In genomic region chr10:49538381-49539319, GRCh38 we compare ENCODE assay signal across 1 cellular context.
TF ChIP-seq lines count a peak whose summit lies in the region.

Gene ERCC6, minus strand, starts transcription at chr10:49539121.

TF ChIP-seq in K562, 482 proteins besides CTCF, POLR2A, EP300 and RAD21 (continued from another document and continues in another):
- peak; percentile 78 for TF ChIP-seq REST (CRISPR knock-in tag; IDR thresholded peaks at IDR 0.05; ENCODE audit: low read depth)
- peak; percentile 88 for TF ChIP-seq CHD4 (IDR thresholded peaks at IDR 0.05; ENCODE audit: insufficient read depth, insufficient replicate concordance, low read depth, low read length, poor library complexity, severe bottlenecking)
- TF ChIP-seq, protein P1, sequence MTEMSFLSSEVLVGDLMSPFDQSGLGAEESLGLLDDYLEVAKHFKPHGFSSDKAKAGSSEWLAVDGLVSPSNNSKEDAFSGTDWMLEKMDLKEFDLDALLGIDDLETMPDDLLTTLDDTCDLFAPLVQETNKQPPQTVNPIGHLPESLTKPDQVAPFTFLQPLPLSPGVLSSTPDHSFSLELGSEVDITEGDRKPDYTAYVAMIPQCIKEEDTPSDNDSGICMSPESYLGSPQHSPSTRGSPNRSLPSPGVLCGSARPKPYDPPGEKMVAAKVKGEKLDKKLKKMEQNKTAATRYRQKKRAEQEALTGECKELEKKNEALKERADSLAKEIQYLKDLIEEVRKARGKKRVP (CRISPR knock-in tag; IDR thresholded peaks at IDR 0.05): no peak
- no peak for TF ChIP-seq SLC30A9 (CRISPR knock-in tag; IDR thresholded peaks at IDR 0.05)
- no peak for TF ChIP-seq SMAD1 (IDR thresholded peaks at IDR 0.05; ENCODE audit: low read depth, low read length, partially characterized antibody)
- TF ChIP-seq, protein P2, sequence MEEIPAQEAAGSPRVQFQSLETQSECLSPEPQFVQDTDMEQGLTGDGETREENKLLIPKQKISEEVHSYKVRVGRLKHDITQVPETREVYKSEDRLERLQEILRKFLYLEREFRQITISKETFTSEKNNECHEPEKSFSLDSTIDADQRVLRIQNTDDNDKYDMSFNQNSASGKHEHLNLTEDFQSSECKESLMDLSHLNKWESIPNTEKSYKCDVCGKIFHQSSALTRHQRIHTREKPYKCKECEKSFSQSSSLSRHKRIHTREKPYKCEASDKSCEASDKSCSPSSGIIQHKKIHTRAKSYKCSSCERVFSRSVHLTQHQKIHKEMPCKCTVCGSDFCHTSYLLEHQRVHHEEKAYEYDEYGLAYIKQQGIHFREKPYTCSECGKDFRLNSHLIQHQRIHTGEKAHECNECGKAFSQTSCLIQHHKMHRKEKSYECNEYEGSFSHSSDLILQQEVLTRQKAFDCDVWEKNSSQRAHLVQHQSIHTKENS (CRISPR knock-in tag; IDR thresholded peaks at IDR 0.05): no peak
- no peak for TF ChIP-seq ZNF384 (IDR thresholded peaks at IDR 0.05; ENCODE audit: low read depth, low read length)
- no peak for TF ChIP-seq CEBPB (tag; IDR thresholded peaks at IDR 0.05)
- TF ChIP-seq USF1 (CRISPR knock-in tag; IDR thresholded peaks at IDR 0.05): peak; percentile 97
- TF ChIP-seq ZSCAN32 (CRISPR knock-in tag; IDR thresholded peaks at IDR 0.05): no peak
- no peak for TF ChIP-seq STAT5A (IDR thresholded peaks at IDR 0.05; ENCODE audit: borderline replicate concordance, low read length)
- no peak for TF ChIP-seq XRCC4 (IDR thresholded peaks at IDR 0.05; ENCODE audit: extremely low read depth, insufficient read depth, insufficient read length)
- no peak for TF ChIP-seq PRPF4 (IDR thresholded peaks at IDR 0.05; ENCODE audit: insufficient read depth, low read depth, low read length, poor library complexity, severe bottlenecking)
- no peak for TF ChIP-seq HINFP (tag; conservative IDR thresholded peaks at IDR 0.05; ENCODE audit: low read depth)
- no peak for TF ChIP-seq RBM34 (IDR thresholded peaks at IDR 0.05; ENCODE audit: borderline replicate concordance, insufficient read depth, low read length)
- no peak for TF ChIP-seq CC2D1A (IDR thresholded peaks at IDR 0.05)
- peak; percentile 78; the same call in 1 of the 2 replicates for TF ChIP-seq EP400 (IDR thresholded peaks at IDR 0.05)
- no peak for TF ChIP-seq DDX20 (tag; IDR thresholded peaks at IDR 0.05; ENCODE audit: low read depth)
- TF ChIP-seq POLR3A (IDR thresholded peaks at IDR 0.05; ENCODE audit: borderline replicate concordance, extremely low read depth, insufficient read depth, insufficient read length): no peak
- peak; percentile 82 for TF ChIP-seq KDM5B (IDR thresholded peaks at IDR 0.05; ENCODE audit: insufficient replicate concordance, low read depth, low read length)
- no peak for TF ChIP-seq ZZZ3 (IDR thresholded peaks at IDR 0.05)
- peak; percentile 87 for TF ChIP-seq ETV5 (CRISPR knock-in tag; IDR thresholded peaks at IDR 0.05; ENCODE audit: low read depth)
- no peak for TF ChIP-seq PTTG1 (tag; IDR thresholded peaks at IDR 0.05; ENCODE audit: low read depth)
- TF ChIP-seq CHAMP1 (IDR thresholded peaks at IDR 0.05): no peak
- peak; percentile 27; the same call in 1 of the 2 replicates for TF ChIP-seq HSF4 (CRISPR knock-in tag; IDR thresholded peaks at IDR 0.05; ENCODE audit: borderline replicate concordance)
- TF ChIP-seq, protein P3, sequence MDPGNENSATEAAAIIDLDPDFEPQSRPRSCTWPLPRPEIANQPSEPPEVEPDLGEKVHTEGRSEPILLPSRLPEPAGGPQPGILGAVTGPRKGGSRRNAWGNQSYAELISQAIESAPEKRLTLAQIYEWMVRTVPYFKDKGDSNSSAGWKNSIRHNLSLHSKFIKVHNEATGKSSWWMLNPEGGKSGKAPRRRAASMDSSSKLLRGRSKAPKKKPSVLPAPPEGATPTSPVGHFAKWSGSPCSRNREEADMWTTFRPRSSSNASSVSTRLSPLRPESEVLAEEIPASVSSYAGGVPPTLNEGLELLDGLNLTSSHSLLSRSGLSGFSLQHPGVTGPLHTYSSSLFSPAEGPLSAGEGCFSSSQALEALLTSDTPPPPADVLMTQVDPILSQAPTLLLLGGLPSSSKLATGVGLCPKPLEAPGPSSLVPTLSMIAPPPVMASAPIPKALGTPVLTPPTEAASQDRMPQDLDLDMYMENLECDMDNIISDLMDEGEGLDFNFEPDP (CRISPR knock-in tag; IDR thresholded peaks at IDR 0.05): no peak
- TF ChIP-seq SETDB1 (IDR thresholded peaks at IDR 0.05; ENCODE audit: low read length): no peak
- TF ChIP-seq, protein P4, sequence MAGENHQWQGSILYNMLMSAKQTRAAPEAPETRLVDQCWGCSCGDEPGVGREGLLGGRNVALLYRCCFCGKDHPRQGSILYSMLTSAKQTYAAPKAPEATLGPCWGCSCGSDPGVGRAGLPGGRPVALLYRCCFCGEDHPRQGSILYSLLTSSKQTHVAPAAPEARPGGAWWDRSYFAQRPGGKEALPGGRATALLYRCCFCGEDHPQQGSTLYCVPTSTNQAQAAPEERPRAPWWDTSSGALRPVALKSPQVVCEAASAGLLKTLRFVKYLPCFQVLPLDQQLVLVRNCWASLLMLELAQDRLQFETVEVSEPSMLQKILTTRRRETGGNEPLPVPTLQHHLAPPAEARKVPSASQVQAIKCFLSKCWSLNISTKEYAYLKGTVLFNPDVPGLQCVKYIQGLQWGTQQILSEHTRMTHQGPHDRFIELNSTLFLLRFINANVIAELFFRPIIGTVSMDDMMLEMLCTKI (IDR thresholded peaks at IDR 0.05; ENCODE audit: partially characterized antibody): no peak
- TF ChIP-seq MAFF (IDR thresholded peaks at IDR 0.05; ENCODE audit: low read length): no peak
- no peak for TF ChIP-seq MYNN (IDR thresholded peaks at IDR 0.05)
- TF ChIP-seq MYNN (CRISPR knock-in tag; IDR thresholded peaks at IDR 0.05): no peak
- no peak for TF ChIP-seq SMARCC2 (IDR thresholded peaks at IDR 0.05; ENCODE audit: low read depth)
- no peak for TF ChIP-seq ZNF696 (CRISPR knock-in tag; conservative IDR thresholded peaks at IDR 0.05)
- TF ChIP-seq FOXA3 (CRISPR knock-in tag; conservative IDR thresholded peaks at IDR 0.05 in 1 of 2, IDR thresholded peaks at IDR 0.05 in 1 of 2): no peak
- TF ChIP-seq, protein P5, sequence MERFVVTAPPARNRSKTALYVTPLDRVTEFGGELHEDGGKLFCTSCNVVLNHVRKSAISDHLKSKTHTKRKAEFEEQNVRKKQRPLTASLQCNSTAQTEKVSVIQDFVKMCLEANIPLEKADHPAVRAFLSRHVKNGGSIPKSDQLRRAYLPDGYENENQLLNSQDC (CRISPR knock-in tag; IDR thresholded peaks at IDR 0.05): peak; percentile 70; the same call in 1 of the 2 replicates
- TF ChIP-seq, protein P6, sequence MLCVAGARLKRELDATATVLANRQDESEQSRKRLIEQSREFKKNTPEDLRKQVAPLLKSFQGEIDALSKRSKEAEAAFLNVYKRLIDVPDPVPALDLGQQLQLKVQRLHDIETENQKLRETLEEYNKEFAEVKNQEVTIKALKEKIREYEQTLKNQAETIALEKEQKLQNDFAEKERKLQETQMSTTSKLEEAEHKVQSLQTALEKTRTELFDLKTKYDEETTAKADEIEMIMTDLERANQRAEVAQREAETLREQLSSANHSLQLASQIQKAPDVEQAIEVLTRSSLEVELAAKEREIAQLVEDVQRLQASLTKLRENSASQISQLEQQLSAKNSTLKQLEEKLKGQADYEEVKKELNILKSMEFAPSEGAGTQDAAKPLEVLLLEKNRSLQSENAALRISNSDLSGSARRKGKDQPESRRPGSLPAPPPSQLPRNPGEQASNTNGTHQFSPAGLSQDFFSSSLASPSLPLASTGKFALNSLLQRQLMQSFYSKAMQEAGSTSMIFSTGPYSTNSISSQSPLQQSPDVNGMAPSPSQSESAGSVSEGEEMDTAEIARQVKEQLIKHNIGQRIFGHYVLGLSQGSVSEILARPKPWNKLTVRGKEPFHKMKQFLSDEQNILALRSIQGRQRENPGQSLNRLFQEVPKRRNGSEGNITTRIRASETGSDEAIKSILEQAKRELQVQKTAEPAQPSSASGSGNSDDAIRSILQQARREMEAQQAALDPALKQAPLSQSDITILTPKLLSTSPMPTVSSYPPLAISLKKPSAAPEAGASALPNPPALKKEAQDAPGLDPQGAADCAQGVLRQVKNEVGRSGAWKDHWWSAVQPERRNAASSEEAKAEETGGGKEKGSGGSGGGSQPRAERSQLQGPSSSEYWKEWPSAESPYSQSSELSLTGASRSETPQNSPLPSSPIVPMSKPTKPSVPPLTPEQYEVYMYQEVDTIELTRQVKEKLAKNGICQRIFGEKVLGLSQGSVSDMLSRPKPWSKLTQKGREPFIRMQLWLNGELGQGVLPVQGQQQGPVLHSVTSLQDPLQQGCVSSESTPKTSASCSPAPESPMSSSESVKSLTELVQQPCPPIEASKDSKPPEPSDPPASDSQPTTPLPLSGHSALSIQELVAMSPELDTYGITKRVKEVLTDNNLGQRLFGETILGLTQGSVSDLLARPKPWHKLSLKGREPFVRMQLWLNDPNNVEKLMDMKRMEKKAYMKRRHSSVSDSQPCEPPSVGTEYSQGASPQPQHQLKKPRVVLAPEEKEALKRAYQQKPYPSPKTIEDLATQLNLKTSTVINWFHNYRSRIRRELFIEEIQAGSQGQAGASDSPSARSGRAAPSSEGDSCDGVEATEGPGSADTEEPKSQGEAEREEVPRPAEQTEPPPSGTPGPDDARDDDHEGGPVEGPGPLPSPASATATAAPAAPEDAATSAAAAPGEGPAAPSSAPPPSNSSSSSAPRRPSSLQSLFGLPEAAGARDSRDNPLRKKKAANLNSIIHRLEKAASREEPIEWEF (CRISPR knock-in tag; IDR thresholded peaks at IDR 0.05): no peak
- TF ChIP-seq ZNF561 (CRISPR knock-in tag; conservative IDR thresholded peaks at IDR 0.05): no peak
- no peak for TF ChIP-seq EWSR1 (IDR thresholded peaks at IDR 0.05; ENCODE audit: borderline replicate concordance, low read depth, partially characterized antibody)
- peak; percentile 69 for TF ChIP-seq MTA3 (IDR thresholded peaks at IDR 0.05; ENCODE audit: borderline replicate concordance)
- 0 out of 2 replicates have a peak, but pooled peaks have one; percentile 7 for TF ChIP-seq ZNF263 (CRISPR knock-in tag; IDR thresholded peaks at IDR 0.05; ENCODE audit: borderline replicate concordance)
- TF ChIP-seq E2F5 (CRISPR knock-in tag; IDR thresholded peaks at IDR 0.05): no peak; the same call in 1 of the 2 replicates
- TF ChIP-seq POLR2G (IDR thresholded peaks at IDR 0.05; ENCODE audit: low read depth, low read length): peak; percentile 98
- no peak for TF ChIP-seq SMARCB1 (IDR thresholded peaks at IDR 0.05; ENCODE audit: insufficient read length, low read depth)
- no peak for TF ChIP-seq ADNP (tag; IDR thresholded peaks at IDR 0.05)
- TF ChIP-seq ZNF316 (IDR thresholded peaks at IDR 0.05): no peak
